ENCODE assay signal across 1 cellular context in the genomic region with DNA sequence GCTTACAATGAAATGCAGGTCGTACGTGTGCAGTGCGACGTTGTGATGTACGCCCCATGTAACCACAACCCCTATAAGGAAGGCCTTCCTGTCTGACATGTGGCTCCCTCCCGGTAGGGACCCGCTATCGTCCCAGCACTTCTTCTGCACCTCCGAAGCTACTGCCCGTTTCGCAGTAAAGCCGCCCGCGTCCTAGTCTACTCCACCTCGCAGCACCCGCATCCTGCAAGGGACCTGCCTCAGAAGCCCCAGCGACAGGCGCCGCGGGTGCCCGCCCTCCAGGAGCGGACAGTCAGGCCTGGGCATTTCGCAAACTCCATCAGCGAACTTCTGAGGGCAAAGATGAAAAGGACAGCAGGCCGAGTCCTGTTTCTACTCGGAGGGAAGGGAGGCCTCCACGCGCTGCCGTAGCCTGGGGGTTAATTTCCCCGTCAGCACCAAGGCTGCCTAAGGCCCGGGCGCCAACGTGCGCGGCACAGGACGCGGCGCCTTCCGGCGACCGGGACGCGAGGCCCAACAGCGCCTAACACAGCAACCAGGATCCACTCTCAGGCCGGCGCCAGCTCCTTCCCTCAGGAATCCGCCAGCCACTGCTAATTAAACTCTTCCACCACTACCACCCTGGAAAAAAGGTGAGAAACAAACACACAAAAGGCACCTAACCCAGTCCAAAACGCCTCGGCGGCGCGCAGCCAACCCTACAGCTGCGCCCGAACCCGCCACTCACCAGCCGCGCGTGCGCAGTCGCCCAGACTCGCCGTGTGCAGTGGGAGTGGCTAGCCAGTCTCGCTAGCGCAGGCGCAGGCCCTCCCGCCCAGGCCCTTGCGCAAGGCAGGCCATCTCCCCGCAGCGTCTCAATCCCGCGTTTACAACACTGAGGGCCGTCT.
A peak's percentile ranks its signal among the peaks of the same experiment; 100 is the strongest.
TF ChIP-seq lines count a peak whose summit lies in the region.

A gene with protein sequence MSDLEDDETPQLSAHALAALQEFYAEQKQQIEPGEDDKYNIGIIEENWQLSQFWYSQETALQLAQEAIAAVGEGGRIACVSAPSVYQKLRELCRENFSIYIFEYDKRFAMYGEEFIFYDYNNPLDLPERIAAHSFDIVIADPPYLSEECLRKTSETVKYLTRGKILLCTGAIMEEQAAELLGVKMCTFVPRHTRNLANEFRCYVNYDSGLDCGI (minus strand): TSS at position 768 of the 887 bp plus-strand sequence. CDS start 16,363 bp downstream, outside the sequence.

TF ChIP-seq in H1, 55 proteins besides CTCF, POLR2A, EP300 and RAD21:
- TF ChIP-seq TEAD4 (IDR thresholded peaks at IDR 0.05; ENCODE audit: low read depth, low read length) (no peak), TAF7 (optimal IDR thresholded peaks at IDR 0.05; ENCODE audit: borderline replicate concordance, low read depth, low read length) (no peak), MAFK (IDR thresholded peaks at IDR 0.05; ENCODE audit: low read depth, low read length) (no peak), JUN (IDR thresholded peaks at IDR 0.05; ENCODE audit: low read depth, low read length) (no peak), TAF1 (IDR thresholded peaks at IDR 0.05; ENCODE audit: low read depth, low read length) (peak; percentile 62), SP4 (IDR thresholded peaks at IDR 0.05; ENCODE audit: low read length) (no peak), CBX8 (IDR thresholded peaks at IDR 0.05; ENCODE audit: borderline replicate concordance, low read depth, low read length) (no peak), SIRT6 (IDR thresholded peaks at IDR 0.05; ENCODE audit: low read length) (no peak), YY1 (IDR thresholded peaks at IDR 0.05; ENCODE audit: low read depth, low read length) (no peak), SRF (IDR thresholded peaks at IDR 0.05; ENCODE audit: low read depth, low read length) (no peak), GTF2F1 (IDR thresholded peaks at IDR 0.05; ENCODE audit: borderline replicate concordance, low read depth, low read length) (no peak), CBX5 (IDR thresholded peaks at IDR 0.05; ENCODE audit: low read depth, low read length) (no peak), NRF1 (IDR thresholded peaks at IDR 0.05; ENCODE audit: low read depth, low read length) (peak; percentile 97), EZH2 (IDR thresholded peaks at IDR 0.05; ENCODE audit: low read depth, low read length, severe bottlenecking) (no peak), KDM1A (IDR thresholded peaks at IDR 0.05; ENCODE audit: borderline replicate concordance, low read length) (no peak), KDM4A (IDR thresholded peaks at IDR 0.05; ENCODE audit: low read depth, low read length, severe bottlenecking) (peak; percentile 64), PHF8 (conservative IDR thresholded peaks at IDR 0.05; ENCODE audit: low read depth, low read length) (peak; percentile 90), ASH2L (IDR thresholded peaks at IDR 0.05; ENCODE audit: low read length) (peak; percentile 76), CEBPB (IDR thresholded peaks at IDR 0.05; ENCODE audit: low read depth, low read length) (peak; percentile 100), RBBP5 (IDR thresholded peaks at IDR 0.05; ENCODE audit: borderline replicate concordance, low read depth, low read length) (peak; percentile 50; the same call in 1 of the 2 replicates), SIN3A (conservative IDR thresholded peaks at IDR 0.05 in 1 of 2, IDR thresholded peaks at IDR 0.05 in 1 of 2; ENCODE audit: low read depth in 1 of 2, low read length in 2 of 2) (no peak), NANOG (IDR thresholded peaks at IDR 0.05; ENCODE audit: insufficient read depth, low read depth, low read length, poor library complexity, severe bottlenecking) (no peak), TBP (IDR thresholded peaks at IDR 0.05; ENCODE audit: low read depth, low read length) (peak; percentile 56; the same call in 1 of the 2 replicates), BCL11A (IDR thresholded peaks at IDR 0.05; ENCODE audit: low read depth in 2 of 2, low read length in 2 of 2) (no peak), POLR2AphosphoS5 (IDR thresholded peaks at IDR 0.05; ENCODE audit: low read depth, low read length) (peak; percentile 93), BACH1 (IDR thresholded peaks at IDR 0.05; ENCODE audit: low read length) (no peak), SP2 (IDR thresholded peaks at IDR 0.05; ENCODE audit: low read length) (no peak)
- TF ChIP-seq, protein P1, sequence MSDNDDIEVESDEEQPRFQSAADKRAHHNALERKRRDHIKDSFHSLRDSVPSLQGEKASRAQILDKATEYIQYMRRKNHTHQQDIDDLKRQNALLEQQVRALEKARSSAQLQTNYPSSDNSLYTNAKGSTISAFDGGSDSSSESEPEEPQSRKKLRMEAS (IDR thresholded peaks at IDR 0.05), result peak; percentile 72
- TF ChIP-seq, protein P2, sequence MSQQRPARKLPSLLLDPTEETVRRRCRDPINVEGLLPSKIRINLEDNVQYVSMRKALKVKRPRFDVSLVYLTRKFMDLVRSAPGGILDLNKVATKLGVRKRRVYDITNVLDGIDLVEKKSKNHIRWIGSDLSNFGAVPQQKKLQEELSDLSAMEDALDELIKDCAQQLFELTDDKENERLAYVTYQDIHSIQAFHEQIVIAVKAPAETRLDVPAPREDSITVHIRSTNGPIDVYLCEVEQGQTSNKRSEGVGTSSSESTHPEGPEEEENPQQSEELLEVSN (IDR thresholded peaks at IDR 0.05), result no peak; the same call in 1 of the 2 replicates
- TF ChIP-seq, protein P3, sequence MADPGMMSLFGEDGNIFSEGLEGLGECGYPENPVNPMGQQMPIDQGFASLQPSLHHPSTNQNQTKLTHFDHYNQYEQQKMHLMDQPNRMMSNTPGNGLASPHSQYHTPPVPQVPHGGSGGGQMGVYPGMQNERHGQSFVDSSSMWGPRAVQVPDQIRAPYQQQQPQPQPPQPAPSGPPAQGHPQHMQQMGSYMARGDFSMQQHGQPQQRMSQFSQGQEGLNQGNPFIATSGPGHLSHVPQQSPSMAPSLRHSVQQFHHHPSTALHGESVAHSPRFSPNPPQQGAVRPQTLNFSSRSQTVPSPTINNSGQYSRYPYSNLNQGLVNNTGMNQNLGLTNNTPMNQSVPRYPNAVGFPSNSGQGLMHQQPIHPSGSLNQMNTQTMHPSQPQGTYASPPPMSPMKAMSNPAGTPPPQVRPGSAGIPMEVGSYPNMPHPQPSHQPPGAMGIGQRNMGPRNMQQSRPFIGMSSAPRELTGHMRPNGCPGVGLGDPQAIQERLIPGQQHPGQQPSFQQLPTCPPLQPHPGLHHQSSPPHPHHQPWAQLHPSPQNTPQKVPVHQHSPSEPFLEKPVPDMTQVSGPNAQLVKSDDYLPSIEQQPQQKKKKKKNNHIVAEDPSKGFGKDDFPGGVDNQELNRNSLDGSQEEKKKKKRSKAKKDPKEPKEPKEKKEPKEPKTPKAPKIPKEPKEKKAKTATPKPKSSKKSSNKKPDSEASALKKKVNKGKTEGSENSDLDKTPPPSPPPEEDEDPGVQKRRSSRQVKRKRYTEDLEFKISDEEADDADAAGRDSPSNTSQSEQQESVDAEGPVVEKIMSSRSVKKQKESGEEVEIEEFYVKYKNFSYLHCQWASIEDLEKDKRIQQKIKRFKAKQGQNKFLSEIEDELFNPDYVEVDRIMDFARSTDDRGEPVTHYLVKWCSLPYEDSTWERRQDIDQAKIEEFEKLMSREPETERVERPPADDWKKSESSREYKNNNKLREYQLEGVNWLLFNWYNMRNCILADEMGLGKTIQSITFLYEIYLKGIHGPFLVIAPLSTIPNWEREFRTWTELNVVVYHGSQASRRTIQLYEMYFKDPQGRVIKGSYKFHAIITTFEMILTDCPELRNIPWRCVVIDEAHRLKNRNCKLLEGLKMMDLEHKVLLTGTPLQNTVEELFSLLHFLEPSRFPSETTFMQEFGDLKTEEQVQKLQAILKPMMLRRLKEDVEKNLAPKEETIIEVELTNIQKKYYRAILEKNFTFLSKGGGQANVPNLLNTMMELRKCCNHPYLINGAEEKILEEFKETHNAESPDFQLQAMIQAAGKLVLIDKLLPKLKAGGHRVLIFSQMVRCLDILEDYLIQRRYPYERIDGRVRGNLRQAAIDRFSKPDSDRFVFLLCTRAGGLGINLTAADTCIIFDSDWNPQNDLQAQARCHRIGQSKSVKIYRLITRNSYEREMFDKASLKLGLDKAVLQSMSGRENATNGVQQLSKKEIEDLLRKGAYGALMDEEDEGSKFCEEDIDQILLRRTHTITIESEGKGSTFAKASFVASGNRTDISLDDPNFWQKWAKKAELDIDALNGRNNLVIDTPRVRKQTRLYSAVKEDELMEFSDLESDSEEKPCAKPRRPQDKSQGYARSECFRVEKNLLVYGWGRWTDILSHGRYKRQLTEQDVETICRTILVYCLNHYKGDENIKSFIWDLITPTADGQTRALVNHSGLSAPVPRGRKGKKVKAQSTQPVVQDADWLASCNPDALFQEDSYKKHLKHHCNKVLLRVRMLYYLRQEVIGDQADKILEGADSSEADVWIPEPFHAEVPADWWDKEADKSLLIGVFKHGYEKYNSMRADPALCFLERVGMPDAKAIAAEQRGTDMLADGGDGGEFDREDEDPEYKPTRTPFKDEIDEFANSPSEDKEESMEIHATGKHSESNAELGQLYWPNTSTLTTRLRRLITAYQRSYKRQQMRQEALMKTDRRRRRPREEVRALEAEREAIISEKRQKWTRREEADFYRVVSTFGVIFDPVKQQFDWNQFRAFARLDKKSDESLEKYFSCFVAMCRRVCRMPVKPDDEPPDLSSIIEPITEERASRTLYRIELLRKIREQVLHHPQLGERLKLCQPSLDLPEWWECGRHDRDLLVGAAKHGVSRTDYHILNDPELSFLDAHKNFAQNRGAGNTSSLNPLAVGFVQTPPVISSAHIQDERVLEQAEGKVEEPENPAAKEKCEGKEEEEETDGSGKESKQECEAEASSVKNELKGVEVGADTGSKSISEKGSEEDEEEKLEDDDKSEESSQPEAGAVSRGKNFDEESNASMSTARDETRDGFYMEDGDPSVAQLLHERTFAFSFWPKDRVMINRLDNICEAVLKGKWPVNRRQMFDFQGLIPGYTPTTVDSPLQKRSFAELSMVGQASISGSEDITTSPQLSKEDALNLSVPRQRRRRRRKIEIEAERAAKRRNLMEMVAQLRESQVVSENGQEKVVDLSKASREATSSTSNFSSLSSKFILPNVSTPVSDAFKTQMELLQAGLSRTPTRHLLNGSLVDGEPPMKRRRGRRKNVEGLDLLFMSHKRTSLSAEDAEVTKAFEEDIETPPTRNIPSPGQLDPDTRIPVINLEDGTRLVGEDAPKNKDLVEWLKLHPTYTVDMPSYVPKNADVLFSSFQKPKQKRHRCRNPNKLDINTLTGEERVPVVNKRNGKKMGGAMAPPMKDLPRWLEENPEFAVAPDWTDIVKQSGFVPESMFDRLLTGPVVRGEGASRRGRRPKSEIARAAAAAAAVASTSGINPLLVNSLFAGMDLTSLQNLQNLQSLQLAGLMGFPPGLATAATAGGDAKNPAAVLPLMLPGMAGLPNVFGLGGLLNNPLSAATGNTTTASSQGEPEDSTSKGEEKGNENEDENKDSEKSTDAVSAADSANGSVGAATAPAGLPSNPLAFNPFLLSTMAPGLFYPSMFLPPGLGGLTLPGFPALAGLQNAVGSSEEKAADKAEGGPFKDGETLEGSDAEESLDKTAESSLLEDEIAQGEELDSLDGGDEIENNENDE (IDR thresholded peaks at IDR 0.05; ENCODE audit: insufficient replicate concordance, low read length), result no peak
TF ChIP-seq in H1: peak in this region for 10.
